Comparison of ENCODE assay signal across 17 cellular contexts in the genomic region with DNA sequence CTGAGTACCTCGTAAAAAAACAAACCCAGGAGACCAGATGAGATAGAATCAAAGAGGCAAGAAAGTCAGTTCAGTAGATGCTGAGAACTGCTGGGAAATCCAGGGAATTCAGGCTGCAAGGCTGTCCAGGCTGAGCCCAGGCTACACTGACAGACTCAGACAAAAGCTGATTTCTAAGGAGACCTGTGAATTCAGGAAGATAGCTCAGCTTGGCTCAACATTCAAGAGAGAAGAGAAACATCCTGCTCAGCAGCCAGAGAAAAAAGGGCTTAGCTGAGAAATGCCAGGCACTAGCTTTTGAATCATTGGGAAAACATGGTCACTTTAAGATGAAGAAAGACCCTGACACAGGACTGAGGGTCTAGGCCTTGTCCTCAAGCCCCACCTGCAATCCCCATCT.
DNase-seq lines count a peak whose midpoint lies in the region; ATAC-seq and TF ChIP-seq lines count a peak whose summit lies in the region.
"Had no signal": no experiment of that assay in that cellular context is flagged by ENCODE, and none has a peak within 500 bp of the region (broad histone marks: within the 10 kb centered on the region; RNA-seq: fewer than 3 reads in every experiment).

No MANE protein-coding gene starts in this region.

- no peaks in the 10 kb centered on the region for H3K9me3 ChIP-seq in Loucy (ENCODE audit: insufficient read depth, low read depth, low read length)
- H3K9me3 ChIP-seq: gastroesophageal sphincter, thyroid gland had no signal

- TF ChIP-seq CTCF in Loucy (conservative IDR thresholded peaks at IDR 0.05; ENCODE audit: low read length) (no peak), chondrocyte (IDR thresholded peaks at IDR 0.05) (no peak), nephron progenitor cell (IDR thresholded peaks at IDR 0.05) (no peak)

- peaks cover 3% of the 10 kb centered on the region; the same call in 1 of the 2 replicates for H3F3A ChIP-seq in Loucy (ENCODE audit: low read depth)

- H3K9me2 ChIP-seq in Loucy (replicated peaks; ENCODE audit: low read depth, low read length) = no peaks in the 10 kb centered on the region

- H3K27ac Mint-ChIP-seq in chondrocyte (ENCODE audit: unreplicated experiment) (peak overlapping the region; percentile 65), nephron progenitor cell (peak overlapping the region; percentile 88)

- no peaks in the 10 kb centered on the region for H4K20me1 ChIP-seq in Loucy (ENCODE audit: insufficient read depth, low read length, poor library complexity, severe bottlenecking)

- no peak overlapping the region for H3K9ac ChIP-seq in Loucy (ENCODE audit: low read depth, low read length, poor library complexity, severe bottlenecking)

- ATAC-seq in HG02571 (IDR thresholded peaks at IDR 0.05; ENCODE audit: unreplicated experiment) = no peak
- no peak for ATAC-seq in GM18867 (IDR thresholded peaks at IDR 0.05; ENCODE audit: unreplicated experiment)
- ATAC-seq: HCT116; left lobe of liver; stimulated activated effector memory CD8-positive, alpha-beta T cell treated with anti-CD3 and anti-CD28 coated beads, Interleukin-12 subunit alpha, Interleukin-12 subunit beta, amount 100 ng/mL, for 72 hours had no signal

- H3K4me3 Mint-ChIP-seq in chondrocyte (ENCODE audit: unreplicated experiment) = no peak overlapping the region
- no peak overlapping the region for H3K4me3 Mint-ChIP-seq in nephron progenitor cell
- H3K4me3 Mint-ChIP-seq: stimulated activated effector memory CD8-positive, alpha-beta T cell treated with anti-CD3 and anti-CD28 coated beads, Interleukin-12 subunit alpha, Interleukin-12 subunit beta, amount 100 ng/mL, for 72 hours had no signal

- H3K27me3 Mint-ChIP-seq in chondrocyte (ENCODE audit: low read depth) = no peaks in the 10 kb centered on the region
- peaks cover 4% of the 10 kb centered on the region for H3K27me3 Mint-ChIP-seq in nephron progenitor cell (ENCODE audit: low read depth, poor library complexity)

- H3K4me2 ChIP-seq in Loucy (ENCODE audit: low read depth, low read length, poor library complexity, severe bottlenecking) = peak overlapping the region; percentile 28

- H3K36me3 Mint-ChIP-seq in chondrocyte (ENCODE audit: low read depth) = peaks cover 2% of the 10 kb centered on the region
- H3K36me3 Mint-ChIP-seq in nephron progenitor cell (ENCODE audit: low read depth) = peaks cover 4% of the 10 kb centered on the region
- H3K36me3 Mint-ChIP-seq: stimulated activated effector memory CD8-positive, alpha-beta T cell treated with anti-CD3 and anti-CD28 coated beads, Interleukin-12 subunit alpha, Interleukin-12 subunit beta, amount 100 ng/mL, for 72 hours had no signal

- H3K4me1 Mint-ChIP-seq in chondrocyte (ENCODE audit: low read depth) (peaks cover 24% of the 10 kb centered on the region), nephron progenitor cell (peaks cover 35% of the 10 kb centered on the region)

- DNase-seq in EL (peak; percentile 11), chondrocyte (ENCODE audit: low spot score) (no peak), nephron progenitor cell (no peak)
- no peak for DNase-seq in NK-92 treated with Interleukin-12 subunit alpha and Interleukin-12 subunit beta, amount 100 ng/mL, for 24 hours (lab: John Stamatoyannopoulos, UW)
- DNase-seq: MM.1S; NCI-H1694; nucleus accumbens; right cardiac atrium; stimulated activated CD4-positive, alpha-beta T cell treated with anti-CD3 and anti-CD28 coated beads, Interleukin-15, amount 100 ng/mL, for 24 hours; thyroid gland had no signal

- peaks cover 44% of the 10 kb centered on the region for H3K4me1 ChIP-seq in Loucy (ENCODE audit: insufficient read depth, low read length, poor library complexity, severe bottlenecking)
- H3K4me1 ChIP-seq: thyroid gland had no signal

- H3K79me2 ChIP-seq in Loucy (ENCODE audit: insufficient read depth, low read length) = no peaks in the 10 kb centered on the region

- no peaks in the 10 kb centered on the region for H3K36me3 ChIP-seq in Loucy (ENCODE audit: insufficient read depth, low read length)
- H3K36me3 ChIP-seq: gastroesophageal sphincter, thyroid gland had no signal

- no peak overlapping the region; the same call in 1 of the 2 replicates for H2AFZ ChIP-seq in Loucy (ENCODE audit: low read length)

- no peaks in the 10 kb centered on the region for H3K27me3 ChIP-seq in Loucy (ENCODE audit: insufficient read depth, low read length, poor library complexity, severe bottlenecking)
- H3K27me3 ChIP-seq: gastroesophageal sphincter, thyroid gland had no signal

- H3K9me3 Mint-ChIP-seq in chondrocyte (ENCODE audit: low read depth) = peaks cover 4% of the 10 kb centered on the region
- peaks cover 11% of the 10 kb centered on the region for H3K9me3 Mint-ChIP-seq in nephron progenitor cell
- H3K9me3 Mint-ChIP-seq: stimulated activated effector memory CD8-positive, alpha-beta T cell treated with anti-CD3 and anti-CD28 coated beads, Interleukin-12 subunit alpha, Interleukin-12 subunit beta, amount 100 ng/mL, for 72 hours had no signal

- no peak overlapping the region for H3K4me3 ChIP-seq in Loucy (ENCODE audit: low read length, poor library complexity, severe bottlenecking)
- H3K4me3 ChIP-seq: gastroesophageal sphincter, thyroid gland had no signal
